11 cellular contexts compared by ENCODE assay signal in genomic region chr18:46412831-46413371, GRCh38.
A peak's percentile ranks its signal among the peaks of the same experiment; 100 is the strongest.
DNase-seq lines count a peak whose midpoint lies in the region; FAIRE-seq and TF ChIP-seq lines count a peak whose summit lies in the region.
"Had no signal": no experiment of that assay in that cellular context is flagged by ENCODE, and none has a peak within 500 bp of the region (broad histone marks: within the 10 kb centered on the region; RNA-seq: fewer than 3 reads in every experiment).

No MANE protein-coding gene starts in this region.

- H3K27ac ChIP-seq in breast epithelium (peak overlapping the region; percentile 62 to 72), mammary epithelial cell (ENCODE audit: insufficient read depth, low read depth, low read length) (no peak overlapping the region), thyroid gland (peak overlapping the region; percentile 18 to 81 (median 70))

- H3K79me2 ChIP-seq in mammary epithelial cell (ENCODE audit: insufficient read depth, low read length), result no peaks in the 10 kb centered on the region

- in situ Hi-C loops in mammary epithelial cell (cut with MboI; ENCODE audit: low sequenced_read_pairs in 2 of 2), result no loop called here

- H3K9me3 ChIP-seq in breast epithelium, result no peaks in the 10 kb centered on the region
- no peaks in the 10 kb centered on the region for H3K9me3 ChIP-seq in mammary epithelial cell (replicated peaks; ENCODE audit: insufficient read depth, low read length)
- no peaks in the 10 kb centered on the region for H3K9me3 ChIP-seq in thyroid gland

- peak in 1 of 2 donors; percentile 24 for DNase-seq in breast epithelium (ENCODE audit: low spot score in 2 of 2)
- no peak for DNase-seq in mammary epithelial cell
- DNase-seq in choroid plexus epithelial cell (ENCODE audit: low read depth), result peak; percentile 36
- peak; percentile 41 for DNase-seq in midbrain (lab: John Stamatoyannopoulos, UW)
- DNase-seq in thyroid gland, result peak; percentile 96
- no peak for DNase-seq in stimulated activated CD4-positive, alpha-beta T cell treated with anti-CD3 and anti-CD28 coated beads, Interleukin-12 subunit alpha, Interleukin-12 subunit beta, amount 100 ng/mL, for 4 hours
- no peak for DNase-seq in frontal cortex (ENCODE audit: low spot score in 2 of 2)
- no peak for DNase-seq in lower leg skin (ENCODE audit: low spot score in 2 of 2)
- DNase-seq: activated T-cell treated with anti-CD3 and anti-CD28 coated beads, Interleukin-2, amount 50 U/mL, for 48 hours; foreskin melanocyte; NCI-H1436 had no signal

- intact Hi-C loops in breast epithelium (cut with DNase I; ENCODE audit: low total_unique reads), result no loop called here
- intact Hi-C loops in mammary epithelial cell (cut with micrococcal nuclease), result no loop called here
- intact Hi-C loops in thyroid gland (cut with DNase I), result no loop called here
- intact Hi-C loops in lower leg skin (cut with DNase I; ENCODE audit: low total_unique reads), result no loop called here

- no peak for FAIRE-seq in frontal cortex (lab: Jason Lieb, UNC)

- TF ChIP-seq POLR2A in breast epithelium (IDR thresholded peaks at IDR 0.05), result no peak
- TF ChIP-seq POLR2A in thyroid gland (IDR thresholded peaks at IDR 0.05), result no peak
- no peak for TF ChIP-seq POLR2A in lower leg skin (IDR thresholded peaks at IDR 0.05)

- H3K4me1 ChIP-seq in breast epithelium (peaks cover 0 to 6% of the 10 kb centered on the region in 2 donors), mammary epithelial cell (ENCODE audit: insufficient read depth, low read length) (peaks cover 5% of the 10 kb centered on the region), thyroid gland (peaks cover 19 to 42% of the 10 kb centered on the region in 2 donors)

- no TSS peak for BruUV-seq in mammary epithelial cell (replicated peaks; lab: Mats Ljungman, UMichigan)

- no peak for TF ChIP-seq CTCF in breast epithelium (IDR thresholded peaks at IDR 0.05)
- TF ChIP-seq CTCF in mammary epithelial cell (conservative IDR thresholded peaks at IDR 0.05 in 1 of 2, IDR thresholded peaks at IDR 0.05 in 1 of 2; ENCODE audit: extremely low read depth in 1 of 2, insufficient read depth in 1 of 2, low read depth in 1 of 2, low read length in 2 of 2), result no peak
- no peak for TF ChIP-seq CTCF in choroid plexus epithelial cell (conservative IDR thresholded peaks at IDR 0.05; ENCODE audit: low read depth, low read length)
- TF ChIP-seq CTCF in thyroid gland (IDR thresholded peaks at IDR 0.05), result no peak
- TF ChIP-seq CTCF in lower leg skin (IDR thresholded peaks at IDR 0.05), result no peak

- H2AFZ ChIP-seq in mammary epithelial cell (ENCODE audit: low read depth, low read length), result no peak overlapping the region

- H3K9ac ChIP-seq in mammary epithelial cell (ENCODE audit: insufficient read depth, low read length), result no peak overlapping the region

- H3K36me3 ChIP-seq in breast epithelium (no peaks in the 10 kb centered on the region), mammary epithelial cell (ENCODE audit: insufficient read depth, low read length) (no peaks in the 10 kb centered on the region), thyroid gland (no peaks in the 10 kb centered on the region)

- H3K27me3 ChIP-seq in breast epithelium (no peaks in the 10 kb centered on the region), mammary epithelial cell (ENCODE audit: insufficient read depth, low read length) (no peaks in the 10 kb centered on the region), thyroid gland (no peaks in the 10 kb centered on the region)

- dilution Hi-C loops in mammary epithelial cell (cut with HindIII; ENCODE audit: low sequenced_read_pairs), result no loop called here

- CTCF ChIA-PET in mammary epithelial cell (lab: Charles Lee; ENCODE audit: low non-redundant PET), result no interaction called here

- H4K20me1 ChIP-seq in mammary epithelial cell (ENCODE audit: insufficient read depth, low read length), result no peaks in the 10 kb centered on the region

- 39% methylated on average over 13 of the region's 13 CpGs for WGBS in mammary epithelial cell (ENCODE audit: low coverage, missing lambda C conversion rate)
- WGBS in thyroid gland, 2 donors, result 22 to 33% methylated on average over 12 to 13 of the region's 13 CpGs
- WGBS in lower leg skin, 2 donors, result 30 to 34% methylated on average over 11 to 13 of the region's 13 CpGs

- H3K4me2 ChIP-seq in mammary epithelial cell (ENCODE audit: insufficient read depth, low read depth, low read length), result no peak overlapping the region

- no peak overlapping the region for H3K4me3 ChIP-seq in breast epithelium
- no peak overlapping the region for H3K4me3 ChIP-seq in mammary epithelial cell (replicated peaks in 1 of 3; ENCODE audit: insufficient read depth in 1 of 3, low read depth in 2 of 3, low read length in 3 of 3)
- H3K4me3 ChIP-seq in choroid plexus epithelial cell (ENCODE audit: low read depth, low read length), result no peak overlapping the region
- no peak overlapping the region for H3K4me3 ChIP-seq in thyroid gland (replicated peaks in 1 of 3)
- no peak overlapping the region for H3K4me3 ChIP-seq in lower leg skin (ENCODE audit: low read depth, poor library complexity, severe bottlenecking)

Comparison
In these comparisons a context has a peak if more than half of its experiments do, and no peak if none do; other contexts are left out.
1. DNase-seq: peak in choroid plexus epithelial cell (single experiment), midbrain (single experiment) and thyroid gland (2 of 2); none in mammary epithelial cell (single experiment), stimulated activated CD4-positive, alpha-beta T cell treated with anti-CD3 and anti-CD28 coated beads, Interleukin-12 subunit alpha, Interleukin-12 subunit beta, amount 100 ng/mL, for 4 hours (single experiment), frontal cortex (0 of 2) and lower leg skin (0 of 2).